In genomic region chr1:183327429-183328290, GRCh38 we compare ENCODE assay signal across 16 cellular contexts.
DNase-seq lines count a peak whose midpoint lies in the region; ATAC-seq and TF ChIP-seq lines count a peak whose summit lies in the region.
"Had no signal": no experiment of that assay in that cellular context is flagged by ENCODE, and none has a peak within 500 bp of the region (broad histone marks: within the 10 kb centered on the region; RNA-seq: fewer than 3 reads in every experiment).

No MANE protein-coding gene starts in this region.

- H3K27ac ChIP-seq in ascending aorta: peak overlapping the region; percentile 40 to 66
- no peak overlapping the region for H3K27ac ChIP-seq in neural progenitor cell
- peak overlapping the region; percentile 4 to 43 (median 27) for H3K27ac ChIP-seq in tibial nerve
- H3K27ac ChIP-seq: pancreas had no signal

- H3K4me3 Mint-ChIP-seq in neural progenitor cell: no peak overlapping the region
- no peak overlapping the region for H3K4me3 Mint-ChIP-seq in activated CD4-positive, alpha-beta memory T cell treated with anti-CD3 and anti-CD28 coated beads, Interleukin-2, amount 10 ng/mL, durations not matched to agents 7 days and 5 days
- H3K4me3 Mint-ChIP-seq: activated CD8-positive, alpha-beta T cell treated with anti-CD3 and anti-CD28 coated beads for 36 hours; IgD-negative memory B cell; stimulated activated naive B cell treated with anti-CD40 and anti-IgM and Interleukin-4, amounts not matched to agents 10 μg/mL and 1 μg/mL and 100 μg/mL, for 72 hours had no signal

- H3K79me2 ChIP-seq in neural progenitor cell (ENCODE audit: low read depth): no peaks in the 10 kb centered on the region

- H3K36me3 ChIP-seq in ascending aorta (no peaks in the 10 kb centered on the region), neural progenitor cell (no peaks in the 10 kb centered on the region), tibial nerve (no peaks in the 10 kb centered on the region)
- H3K36me3 ChIP-seq: pancreas had no signal

- no peak overlapping the region for H3K4me2 ChIP-seq in neural progenitor cell

- no peak for DNase-seq in ascending aorta (ENCODE audit: low spot score in 2 of 2)
- peak; percentile 62 for DNase-seq in Right ventricle myocardium superior
- no peak for DNase-seq in neural progenitor cell (ENCODE audit: low spot score)
- DNase-seq in tibial nerve (ENCODE audit: low spot score in 2 of 2): no peak
- DNase-seq in activated CD8-positive, alpha-beta memory T cell treated with anti-CD3 and anti-CD28 coated beads, Interleukin-2, amount 50 U/mL, for 48 hours: no peak
- no peak for DNase-seq in activated CD4-positive, alpha-beta memory T cell treated with anti-CD3 and anti-CD28 coated beads, Interleukin-2, amount 10 ng/mL, durations not matched to agents 7 days and 5 days
- DNase-seq in activated CD4-positive, alpha-beta T cell treated with anti-CD3 and anti-CD28 coated beads, Interleukin-2, amount 50 U/mL, for 4 hours: no peak
- DNase-seq: activated CD8-positive, alpha-beta T cell treated with anti-CD3 and anti-CD28 coated beads for 36 hours; kidney; NCI-H1048; NK-92 treated with Interleukin-12 subunit alpha and Interleukin-12 subunit beta, amount 100 ng/mL, for 24 hours; pancreas; stimulated activated CD4-positive, alpha-beta T cell treated with anti-CD3 and anti-CD28 coated beads, Interleukin-12 subunit alpha, Interleukin-12 subunit beta, amount 100 ng/mL, for 4 hours; stimulated activated naive B cell treated with anti-CD40 and anti-IgM and Interleukin-4, amounts not matched to agents 10 μg/mL and 1 μg/mL and 100 μg/mL, for 72 hours had no signal

- intact Hi-C loops in ascending aorta (cut with DNase I): no loop called here
- intact Hi-C loops in Right ventricle myocardium superior (cut with DNase I): no loop called here

- WGBS in tibial nerve, 2 donors: 46 to 64% methylated on average over 11 of the region's 11 CpGs

- TF ChIP-seq POLR2A in tibial nerve (IDR thresholded peaks at IDR 0.05): no peak

- peak; percentile 87 for ATAC-seq in Right ventricle myocardium superior (ENCODE audit: poor library complexity)
- ATAC-seq: activated CD8-positive, alpha-beta T cell treated with anti-CD3 and anti-CD28 coated beads for 36 hours; GM12878; pancreas; stimulated activated naive B cell treated with anti-CD40 and anti-IgM and Interleukin-4, amounts not matched to agents 10 μg/mL and 1 μg/mL and 100 μg/mL, for 72 hours had no signal

- H3K4me1 ChIP-seq in ascending aorta: peaks cover 0 to 14% of the 10 kb centered on the region in 2 donors
- H3K4me1 ChIP-seq in neural progenitor cell: peaks cover 33% of the 10 kb centered on the region
- peaks cover 0 to 25% (median 0%) of the 10 kb centered on the region in 4 donors for H3K4me1 ChIP-seq in tibial nerve
- H3K4me1 ChIP-seq: pancreas had no signal

- H3K9me3 Mint-ChIP-seq in neural progenitor cell: no peaks in the 10 kb centered on the region
- H3K9me3 Mint-ChIP-seq in activated CD4-positive, alpha-beta memory T cell treated with anti-CD3 and anti-CD28 coated beads, Interleukin-2, amount 10 ng/mL, durations not matched to agents 7 days and 5 days: no peaks in the 10 kb centered on the region
- H3K9me3 Mint-ChIP-seq: activated CD8-positive, alpha-beta T cell treated with anti-CD3 and anti-CD28 coated beads for 36 hours; stimulated activated naive B cell treated with anti-CD40 and anti-IgM and Interleukin-4, amounts not matched to agents 10 μg/mL and 1 μg/mL and 100 μg/mL, for 72 hours had no signal

- H3K4me1 Mint-ChIP-seq in neural progenitor cell: peaks cover 38% of the 10 kb centered on the region
- no peaks in the 10 kb centered on the region for H3K4me1 Mint-ChIP-seq in activated CD4-positive, alpha-beta memory T cell treated with anti-CD3 and anti-CD28 coated beads, Interleukin-2, amount 10 ng/mL, durations not matched to agents 7 days and 5 days
- H3K4me1 Mint-ChIP-seq: IgD-negative memory B cell; stimulated activated naive B cell treated with anti-CD40 and anti-IgM and Interleukin-4, amounts not matched to agents 10 μg/mL and 1 μg/mL and 100 μg/mL, for 72 hours had no signal

- TF ChIP-seq CTCF in ascending aorta (IDR thresholded peaks at IDR 0.05): no peak
- no peak for TF ChIP-seq CTCF in neural progenitor cell (IDR thresholded peaks at IDR 0.05)
- TF ChIP-seq CTCF in tibial nerve (IDR thresholded peaks at IDR 0.05): no peak

- H3K36me3 Mint-ChIP-seq in neural progenitor cell: no peaks in the 10 kb centered on the region
- no peaks in the 10 kb centered on the region for H3K36me3 Mint-ChIP-seq in activated CD4-positive, alpha-beta memory T cell treated with anti-CD3 and anti-CD28 coated beads, Interleukin-2, amount 10 ng/mL, durations not matched to agents 7 days and 5 days (ENCODE audit: low read depth)
- H3K36me3 Mint-ChIP-seq: IgD-negative memory B cell; stimulated activated naive B cell treated with anti-CD40 and anti-IgM and Interleukin-4, amounts not matched to agents 10 μg/mL and 1 μg/mL and 100 μg/mL, for 72 hours had no signal

- H3K9me3 ChIP-seq in ascending aorta: no peaks in the 10 kb centered on the region
- H3K9me3 ChIP-seq in neural progenitor cell (ENCODE audit: low read depth): no peaks in the 10 kb centered on the region
- H3K9me3 ChIP-seq in tibial nerve: no peaks in the 10 kb centered on the region
- H3K9me3 ChIP-seq: pancreas had no signal

- no peaks in the 10 kb centered on the region for H4K20me1 ChIP-seq in neural progenitor cell (ENCODE audit: low read depth)

- CTCF ChIA-PET in activated CD4-positive, alpha-beta memory T cell treated with anti-CD3 and anti-CD28 coated beads, Interleukin-2, amount 10 ng/mL, durations not matched to agents 7 days and 5 days (lab: Charles Lee): interaction anchor here (1.0 kb wide), 1 partner anchor 15 kb away, joined by 3 read pairs; no protein-coding TSS in a partner anchor

- H3K4me3 ChIP-seq in ascending aorta (peak overlapping the region in 1 of 2 donors; percentile 13), neural progenitor cell (no peak overlapping the region), tibial nerve (no peak overlapping the region)
- H3K4me3 ChIP-seq: GM12878, pancreas had no signal

- peaks cover 21% of the 10 kb centered on the region for H3F3A ChIP-seq in neural progenitor cell (ENCODE audit: low read depth)

- H3K9ac ChIP-seq in neural progenitor cell: no peak overlapping the region

- H3K27me3 ChIP-seq in ascending aorta (no peaks in the 10 kb centered on the region), neural progenitor cell (no peaks in the 10 kb centered on the region), tibial nerve (peaks cover 0 to 4% of the 10 kb centered on the region in 2 donors)
- H3K27me3 ChIP-seq: pancreas had no signal

- no peak overlapping the region for H2AFZ ChIP-seq in neural progenitor cell (replicated peaks)

- peak overlapping the region; percentile 42 for H3K27ac Mint-ChIP-seq in neural progenitor cell
- no peak overlapping the region for H3K27ac Mint-ChIP-seq in activated CD4-positive, alpha-beta memory T cell treated with anti-CD3 and anti-CD28 coated beads, Interleukin-2, amount 10 ng/mL, durations not matched to agents 7 days and 5 days
- H3K27ac Mint-ChIP-seq: activated CD8-positive, alpha-beta T cell treated with anti-CD3 and anti-CD28 coated beads for 36 hours; IgD-negative memory B cell; stimulated activated naive B cell treated with anti-CD40 and anti-IgM and Interleukin-4, amounts not matched to agents 10 μg/mL and 1 μg/mL and 100 μg/mL, for 72 hours had no signal

- H3K27me3 Mint-ChIP-seq in neural progenitor cell (ENCODE audit: insufficient read depth, low read depth): peaks cover 7% of the 10 kb centered on the region
- H3K27me3 Mint-ChIP-seq in activated CD4-positive, alpha-beta memory T cell treated with anti-CD3 and anti-CD28 coated beads, Interleukin-2, amount 10 ng/mL, durations not matched to agents 7 days and 5 days: peaks cover 34% of the 10 kb centered on the region

- TF ChIP-seq EP300 in tibial nerve (IDR thresholded peaks at IDR 0.05): peak in 1 of 2 donors; percentile 6

- POLR2A ChIA-PET in activated CD4-positive, alpha-beta memory T cell treated with anti-CD3 and anti-CD28 coated beads, Interleukin-2, amount 10 ng/mL, durations not matched to agents 7 days and 5 days (lab: Charles Lee): no interaction called here
